8 cellular contexts compared by ENCODE assay signal in the genomic region with DNA sequence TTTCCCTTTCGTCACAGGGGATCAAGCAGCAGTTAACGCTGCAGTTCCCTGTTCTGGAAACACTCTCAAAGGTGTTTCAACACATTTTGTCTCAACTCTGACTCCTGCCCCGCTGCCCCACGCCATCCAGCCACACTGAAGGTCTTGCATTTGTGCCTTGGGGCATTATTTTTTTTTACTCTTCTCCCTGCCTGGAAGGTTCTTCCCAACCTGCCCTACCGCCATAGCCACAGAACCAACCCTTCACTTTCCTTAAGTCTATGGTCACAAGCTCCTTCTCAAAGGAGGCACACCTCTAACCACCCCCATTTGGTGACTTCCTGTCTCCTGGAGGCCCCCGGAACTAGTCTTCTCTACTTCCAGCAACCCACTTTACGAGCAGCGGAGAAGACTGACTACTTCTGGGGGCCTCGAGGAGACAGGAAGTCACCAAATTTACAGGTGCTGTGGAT. TPM values are rescaled to one million over a fixed set of nuclear protein-coding genes. Genes with fewer than 3 reads are reported as not detected.
DNase-seq lines count a peak whose midpoint lies in the region; ATAC-seq, FAIRE-seq and TF ChIP-seq lines count a peak whose summit lies in the region.

No MANE protein-coding gene starts in this region.

- H3K9me2 ChIP-seq in Loucy (replicated peaks; ENCODE audit: low read depth, low read length): no peaks in the 10 kb centered on the region

- intact Hi-C loops in CD14-positive monocyte (cut with micrococcal nuclease): no loop called here

- DNase-seq in CD14-positive monocyte (ENCODE audit: low spot score): peak; percentile 49
- DNase-seq in effector memory CD8-positive, alpha-beta T cell: peak in 1 of 3 experiments; percentile 7
- no peak for DNase-seq in HCEC 1CT
- DNase-seq in nucleus accumbens (lab: John Stamatoyannopoulos, UW): no peak
- DNase-seq in D721Med (ENCODE audit: insufficient read length, low spot score): no peak
- no peak for DNase-seq in NCI-H1930 (lab: John Stamatoyannopoulos, UW)

- no peaks in the 10 kb centered on the region for H4K20me1 ChIP-seq in Loucy (ENCODE audit: insufficient read depth, low read length, poor library complexity, severe bottlenecking)

- H3K4me3 ChIP-seq in Loucy (ENCODE audit: low read length, poor library complexity, severe bottlenecking): peak overlapping the region; percentile 60

- H3K36me3 Mint-ChIP-seq in CD14-positive monocyte: no peaks in the 10 kb centered on the region
- H3K36me3 Mint-ChIP-seq in effector memory CD8-positive, alpha-beta T cell (ENCODE audit: insufficient read depth): no peaks in the 10 kb centered on the region

- peak; percentile 95 for ATAC-seq in GM21390 (IDR thresholded peaks at IDR 0.05; ENCODE audit: unreplicated experiment)
- ATAC-seq in effector memory CD8-positive, alpha-beta T cell (replicated peaks): peak; percentile 41

- FAIRE-seq in D721Med (lab: Jason Lieb, UNC): no peak

- no peaks in the 10 kb centered on the region for H3K36me3 ChIP-seq in Loucy (ENCODE audit: insufficient read depth, low read length)

- H3K27ac Mint-ChIP-seq in CD14-positive monocyte: peak overlapping the region; percentile 83 to 96 (median 89)
- H3K27ac Mint-ChIP-seq in effector memory CD8-positive, alpha-beta T cell: no peak overlapping the region

- H3K27me3 ChIP-seq in Loucy (ENCODE audit: insufficient read depth, low read length, poor library complexity, severe bottlenecking): no peaks in the 10 kb centered on the region

- peaks cover 0 to 6% (median 0%) of the 10 kb centered on the region in 3 donors for H3K27me3 Mint-ChIP-seq in CD14-positive monocyte (ENCODE audit: low read depth in 3 of 3)
- peaks cover 10 to 16% of the 10 kb centered on the region in 2 donors for H3K27me3 Mint-ChIP-seq in effector memory CD8-positive, alpha-beta T cell

- peak overlapping the region; percentile 22 for H3K9ac ChIP-seq in Loucy (ENCODE audit: low read depth, low read length, poor library complexity, severe bottlenecking)

- H3F3A ChIP-seq in Loucy (ENCODE audit: low read depth): peaks cover 7% of the 10 kb centered on the region; the same call in 1 of the 2 replicates

- no peaks in the 10 kb centered on the region for H3K79me2 ChIP-seq in Loucy (ENCODE audit: insufficient read depth, low read length)

- H3K4me1 Mint-ChIP-seq in CD14-positive monocyte: peaks cover 41% of the 10 kb centered on the region
- peaks cover 0 to 4% of the 10 kb centered on the region in 2 donors for H3K4me1 Mint-ChIP-seq in effector memory CD8-positive, alpha-beta T cell (ENCODE audit: low read depth in 2 of 2)

- H2AFZ ChIP-seq in Loucy (ENCODE audit: low read length): peak overlapping the region; percentile 81

- H3K4me2 ChIP-seq in Loucy (ENCODE audit: low read depth, low read length, poor library complexity, severe bottlenecking): peak overlapping the region; percentile 71

- peaks cover 16% of the 10 kb centered on the region for H3K4me1 ChIP-seq in Loucy (ENCODE audit: insufficient read depth, low read length, poor library complexity, severe bottlenecking)

- peak overlapping the region; percentile 73 to 91 for H3K4me3 Mint-ChIP-seq in CD14-positive monocyte
- H3K4me3 Mint-ChIP-seq in effector memory CD8-positive, alpha-beta T cell: peak overlapping the region; percentile 62

- TF ChIP-seq CTCF in CD14-positive monocyte (IDR thresholded peaks at IDR 0.05) (no peak), Loucy (conservative IDR thresholded peaks at IDR 0.05; ENCODE audit: low read length) (no peak), D721Med (IDR thresholded peaks at IDR 0.05; ENCODE audit: insufficient read depth, missing control alignments) (no peak)

- H3K9me3 Mint-ChIP-seq in CD14-positive monocyte: peaks cover 0 to 3% (median 0%) of the 10 kb centered on the region in 7 donors
- peaks cover 0 to 6% of the 10 kb centered on the region in 2 donors for H3K9me3 Mint-ChIP-seq in effector memory CD8-positive, alpha-beta T cell

- H3K9me3 ChIP-seq in Loucy (ENCODE audit: insufficient read depth, low read depth, low read length): no peaks in the 10 kb centered on the region

RNA-seq across cellular contexts. Expression of gene KL, which starts 17.2 kb away (rescaled TPM):
- polyA plus RNA-seq in CD14-positive monocyte: 1 to 10 TPM in 1 of 2 donors, under 1 TPM in 1; 0.75 to 1.4 TPM

Comparison
In these comparisons a context has a peak if more than half of its experiments do, and no peak if none do; other contexts are left out.
1. H3K27ac Mint-ChIP-seq: peak in CD14-positive monocyte (7 of 7); none in effector memory CD8-positive, alpha-beta T cell (0 of 2).